In genomic region chr13:108957369-108958012, GRCh38 we compare ENCODE assay signal across 13 cellular contexts.
A peak's percentile ranks its signal among the peaks of the same experiment; 100 is the strongest.
DNase-seq lines count a peak whose midpoint lies in the region; ATAC-seq, FAIRE-seq and TF ChIP-seq lines count a peak whose summit lies in the region.
"Had no signal": no experiment of that assay in that cellular context is flagged by ENCODE, and none has a peak within 500 bp of the region (broad histone marks: within the 10 kb centered on the region; RNA-seq: fewer than 3 reads in every experiment).

No MANE protein-coding gene starts in this region.

- TF ChIP-seq CTCF in MCF 10A (IDR thresholded peaks at IDR 0.05; ENCODE audit: unreplicated experiment) (no peak), breast epithelium (IDR thresholded peaks at IDR 0.05) (no peak), astrocyte (IDR thresholded peaks at IDR 0.05; ENCODE audit: insufficient read depth, low read depth, low read length) (no peak), left ventricle myocardium inferior (IDR thresholded peaks at IDR 0.05; ENCODE audit: borderline replicate concordance) (no peak)

- H3K36me3 ChIP-seq in breast epithelium = no peaks in the 10 kb centered on the region
- no peaks in the 10 kb centered on the region for H3K36me3 ChIP-seq in astrocyte (ENCODE audit: insufficient read depth, low read length)
- no peaks in the 10 kb centered on the region for H3K36me3 ChIP-seq in left ventricle myocardium inferior
- H3K36me3 ChIP-seq: right lobe of liver had no signal

- POLR2A ChIA-PET in MCF 10A (lab: Yijun Ruan, JAX) = interaction anchor here (0.5 to 7.7 kb wide), 4 partner anchors 42 to 824 kb away, joined by 3 to 74 read pairs (median 4); no protein-coding TSS in a partner anchor

- H3K9me3 ChIP-seq in breast epithelium (no peaks in the 10 kb centered on the region), astrocyte (ENCODE audit: insufficient read depth, low read depth, low read length) (no peaks in the 10 kb centered on the region), left ventricle myocardium inferior (replicated peaks) (no peaks in the 10 kb centered on the region)
- H3K9me3 ChIP-seq: right lobe of liver had no signal

- H3K4me1 ChIP-seq in breast epithelium (no peaks in the 10 kb centered on the region), astrocyte (ENCODE audit: insufficient read depth, low read length) (peaks cover 8% of the 10 kb centered on the region), left ventricle myocardium inferior (no peaks in the 10 kb centered on the region)
- H3K4me1 ChIP-seq: right lobe of liver had no signal

- DNase-seq in MCF 10A (ENCODE audit: unreplicated experiment) = peak; percentile 85
- no peak for DNase-seq in breast epithelium (ENCODE audit: low spot score in 2 of 2)
- peak; percentile 83 for DNase-seq in astrocyte (ENCODE audit: low read depth)
- DNase-seq in iris pigment epithelial cell (ENCODE audit: low read depth) = peak; percentile 90
- no peak for DNase-seq in activated CD8-positive, alpha-beta memory T cell treated with anti-CD3 and anti-CD28 coated beads, Interleukin-2, amount 10 ng/mL, durations not matched to agents 7 days and 5 days
- no peak for DNase-seq in left ventricle myocardium inferior
- no peak for DNase-seq in SIG-M5 treated with dmso at 0.1 percent for 504 hours (lab: John Stamatoyannopoulos, UW; ENCODE audit: unreplicated experiment)
- no peak for DNase-seq in SHP77 treated with DMSO at 0.1 percent for 48 hours (lab: John Stamatoyannopoulos, UW)
- DNase-seq: 8988T, left cardiac atrium, NCI-H1436, right lobe of liver had no signal

- no peak overlapping the region for H3K4me3 ChIP-seq in breast epithelium
- peak overlapping the region; percentile 35 for H3K4me3 ChIP-seq in astrocyte (ENCODE audit: insufficient read depth, low read depth, low read length)
- H3K4me3 ChIP-seq in left ventricle myocardium inferior = no peak overlapping the region
- H3K4me3 ChIP-seq: right lobe of liver had no signal

- H3K4me3 Mint-ChIP-seq in MCF 10A (ENCODE audit: unreplicated experiment) = peak overlapping the region; percentile 35
- H3K4me3 Mint-ChIP-seq in astrocyte (ENCODE audit: unreplicated experiment) = no peak overlapping the region
- H3K4me3 Mint-ChIP-seq in activated CD8-positive, alpha-beta memory T cell treated with anti-CD3 and anti-CD28 coated beads, Interleukin-2, amount 10 ng/mL, durations not matched to agents 7 days and 5 days = no peak overlapping the region

- no peaks in the 10 kb centered on the region for H4K20me1 ChIP-seq in astrocyte (ENCODE audit: insufficient read depth, low read length)

- no peaks in the 10 kb centered on the region for H3K79me2 ChIP-seq in astrocyte (ENCODE audit: insufficient read depth, low read length)

- TF ChIP-seq POLR2A in breast epithelium (IDR thresholded peaks at IDR 0.05) = no peak

- peak overlapping the region; percentile 43 for H2AFZ ChIP-seq in astrocyte (ENCODE audit: low read depth, low read length)

- intact Hi-C loops in MCF 10A (cut with micrococcal nuclease) = loop anchor here (1.0 kb wide), 1 partner anchor 42 kb away; no protein-coding TSS in a partner anchor
- intact Hi-C loops in breast epithelium (cut with DNase I; ENCODE audit: low total_unique reads) = no loop called here
- intact Hi-C loops in left ventricle myocardium inferior (cut with micrococcal nuclease) = no loop called here

- peak; percentile 87 for FAIRE-seq in astrocyte (lab: Jason Lieb, UNC)

- H3K27ac ChIP-seq in breast epithelium (no peak overlapping the region), astrocyte (ENCODE audit: low read depth, low read length) (peak overlapping the region; percentile 59), left ventricle myocardium inferior (replicated peaks) (no peak overlapping the region)
- H3K27ac ChIP-seq: right lobe of liver had no signal

- H3K4me2 ChIP-seq in astrocyte (ENCODE audit: low read length) = peak overlapping the region; percentile 81

- no peaks in the 10 kb centered on the region for H3K36me3 Mint-ChIP-seq in MCF 10A (ENCODE audit: insufficient read depth, unreplicated experiment)
- H3K36me3 Mint-ChIP-seq in astrocyte (ENCODE audit: low read depth, unreplicated experiment) = no peaks in the 10 kb centered on the region
- H3K36me3 Mint-ChIP-seq in activated CD8-positive, alpha-beta memory T cell treated with anti-CD3 and anti-CD28 coated beads, Interleukin-2, amount 10 ng/mL, durations not matched to agents 7 days and 5 days = no peaks in the 10 kb centered on the region

- H3K9ac ChIP-seq in astrocyte (ENCODE audit: low read length) = peak overlapping the region; percentile 27

- no peaks in the 10 kb centered on the region for H3K27me3 Mint-ChIP-seq in MCF 10A (ENCODE audit: insufficient read depth, unreplicated experiment)
- H3K27me3 Mint-ChIP-seq in astrocyte (ENCODE audit: low read depth, unreplicated experiment) = no peaks in the 10 kb centered on the region
- no peaks in the 10 kb centered on the region for H3K27me3 Mint-ChIP-seq in activated CD8-positive, alpha-beta memory T cell treated with anti-CD3 and anti-CD28 coated beads, Interleukin-2, amount 10 ng/mL, durations not matched to agents 7 days and 5 days

- no peak for ATAC-seq in activated CD8-positive, alpha-beta memory T cell treated with anti-CD3 and anti-CD28 coated beads, Interleukin-2, amount 10 ng/mL, durations not matched to agents 7 days and 5 days
- ATAC-seq: Right ventricle myocardium inferior had no signal

- no TSS peak for BruUV-seq in MCF 10A (replicated peaks; lab: Mats Ljungman, UMichigan)

- H3K9me3 Mint-ChIP-seq in MCF 10A (ENCODE audit: unreplicated experiment) (no peaks in the 10 kb centered on the region), astrocyte (ENCODE audit: unreplicated experiment) (no peaks in the 10 kb centered on the region)
- H3K9me3 Mint-ChIP-seq in activated CD8-positive, alpha-beta memory T cell treated with anti-CD3 and anti-CD28 coated beads, Interleukin-2, amount 10 ng/mL, durations not matched to agents 7 days and 5 days (ENCODE audit: low read depth) = no peaks in the 10 kb centered on the region

- H3K27me3 ChIP-seq in breast epithelium = no peaks in the 10 kb centered on the region
- H3K27me3 ChIP-seq in astrocyte (ENCODE audit: insufficient read depth, low read length) = no peaks in the 10 kb centered on the region
- peaks cover 8% of the 10 kb centered on the region for H3K27me3 ChIP-seq in left ventricle myocardium inferior (ENCODE audit: low read depth)
- H3K27me3 ChIP-seq: right lobe of liver had no signal

- peaks cover 22% of the 10 kb centered on the region for H3K4me1 Mint-ChIP-seq in MCF 10A (ENCODE audit: insufficient read depth, unreplicated experiment)
- peaks cover 13% of the 10 kb centered on the region for H3K4me1 Mint-ChIP-seq in astrocyte (ENCODE audit: low read depth, unreplicated experiment)
- H3K4me1 Mint-ChIP-seq in activated CD8-positive, alpha-beta memory T cell treated with anti-CD3 and anti-CD28 coated beads, Interleukin-2, amount 10 ng/mL, durations not matched to agents 7 days and 5 days = no peaks in the 10 kb centered on the region

- CTCF ChIA-PET in MCF 10A (lab: Yijun Ruan, JAX) = interaction anchor here (0.8 to 8.5 kb wide), 4 partner anchors 16 to 54 kb away, joined by 3 to 74 read pairs (median 3); no protein-coding TSS in a partner anchor
- CTCF ChIA-PET in activated CD8-positive, alpha-beta memory T cell treated with anti-CD3 and anti-CD28 coated beads, Interleukin-2, amount 10 ng/mL, durations not matched to agents 7 days and 5 days (lab: Charles Lee) = no interaction called here

- peak overlapping the region; percentile 70 for H3K27ac Mint-ChIP-seq in MCF 10A (ENCODE audit: low read depth, unreplicated experiment)
- peak overlapping the region; percentile 97 for H3K27ac Mint-ChIP-seq in astrocyte (ENCODE audit: unreplicated experiment)
- H3K27ac Mint-ChIP-seq in activated CD8-positive, alpha-beta memory T cell treated with anti-CD3 and anti-CD28 coated beads, Interleukin-2, amount 10 ng/mL, durations not matched to agents 7 days and 5 days = no peak overlapping the region

Comparison
In these comparisons a context has a peak if more than half of its experiments do, and no peak if none do; other contexts are left out.
1. DNase-seq: peak in MCF 10A (single experiment), astrocyte (single experiment) and iris pigment epithelial cell (single experiment); none in breast epithelium (0 of 2), activated CD8-positive, alpha-beta memory T cell treated with anti-CD3 and anti-CD28 coated beads, Interleukin-2, amount 10 ng/mL, durations not matched to agents 7 days and 5 days (single experiment), left ventricle myocardium inferior (single experiment), SIG-M5 treated with dmso at 0.1 percent for 504 hours (single experiment) and SHP77 treated with DMSO at 0.1 percent for 48 hours (single experiment).